ENCODE assay signal across 20 cellular contexts in the genomic region with DNA sequence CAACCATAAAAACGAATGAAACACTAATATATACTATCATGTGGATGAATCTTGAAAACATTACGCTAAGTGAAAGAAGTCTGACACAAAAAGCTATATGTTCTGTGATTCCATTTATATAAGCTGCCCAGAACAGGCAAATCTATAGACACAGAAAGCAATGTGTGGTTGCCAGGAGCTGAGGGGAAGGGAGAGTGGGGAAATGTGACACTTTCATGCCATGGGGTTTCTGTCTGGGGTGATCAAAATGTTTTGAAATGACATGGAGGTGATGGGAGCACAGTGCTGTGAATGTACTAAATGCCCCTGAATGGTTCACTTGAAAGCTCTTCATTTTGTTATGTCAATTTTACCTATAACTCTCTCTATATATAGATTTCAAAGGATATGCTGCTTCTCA. TPM values are rescaled to one million over a fixed set of nuclear protein-coding genes. Genes with fewer than 3 reads are reported as not detected.
"Had no signal": no experiment of that assay in that cellular context is flagged by ENCODE, and none has a peak within 500 bp of the region (broad histone marks: within the 10 kb centered on the region; RNA-seq: fewer than 3 reads in every experiment).

No MANE protein-coding gene starts in this region.

- H3K27me3 Mint-ChIP-seq: activated CD4-positive, alpha-beta T cell treated with anti-CD3 and anti-CD28 coated beads, Interleukin-2, amount 10 ng/mL, durations not matched to agents 7 days and 5 days; naive thymus-derived CD8-positive, alpha-beta T cell had no signal

- H3K36me3 ChIP-seq: prostate gland had no signal

- H3K27ac Mint-ChIP-seq: activated CD4-positive, alpha-beta T cell treated with anti-CD3 and anti-CD28 coated beads, Interleukin-2, amount 10 ng/mL, durations not matched to agents 7 days and 5 days had no signal

- DNase-seq: activated CD4-positive, alpha-beta T cell treated with anti-CD3 and anti-CD28 coated beads, Interleukin-2, amount 10 ng/mL, durations not matched to agents 7 days and 5 days; esophagus squamous epithelium; foreskin fibroblast; head of caudate nucleus; islet precursor cell; mammary epithelial cell; mucosa of descending colon; naive thymus-derived CD8-positive, alpha-beta T cell; occipital lobe; stimulated activated CD4-positive, alpha-beta T cell treated with anti-CD3 and anti-CD28 coated beads, Interleukin-2, amount 100 ng/mL, for 48 hours; T-helper 9 cell; thyroid gland; WERI-Rb-1 had no signal

- H3K4me3 ChIP-seq: cardiac muscle cell, esophagus squamous epithelium, mucosa of descending colon, prostate gland, thyroid gland, vagina had no signal

- FAIRE-seq: colon had no signal

- H3K9me3 Mint-ChIP-seq: activated CD4-positive, alpha-beta T cell treated with anti-CD3 and anti-CD28 coated beads, Interleukin-2, amount 10 ng/mL, durations not matched to agents 7 days and 5 days; naive thymus-derived CD8-positive, alpha-beta T cell had no signal

- H3K4me3 Mint-ChIP-seq: activated CD4-positive, alpha-beta T cell treated with anti-CD3 and anti-CD28 coated beads, Interleukin-2, amount 10 ng/mL, durations not matched to agents 7 days and 5 days; naive thymus-derived CD8-positive, alpha-beta T cell had no signal

- H3K4me1 ChIP-seq: esophagus squamous epithelium, prostate gland had no signal

- H3K9me3 ChIP-seq: esophagus squamous epithelium, mucosa of descending colon, prostate gland, thyroid gland, vagina had no signal

- H3K27me3 ChIP-seq: cardiac muscle cell, esophagus squamous epithelium, thyroid gland, vagina had no signal

- ATAC-seq: mucosa of descending colon; naive thymus-derived CD8-positive, alpha-beta T cell; sciatic nerve had no signal

- H3K27ac ChIP-seq: cardiac muscle cell, esophagus squamous epithelium, prostate gland, vagina, WERI-Rb-1 had no signal

RNA-seq across cellular contexts. Expression of a gene that starts 58.9 kb away (rescaled TPM):
- total RNA-seq: activated CD4-positive, alpha-beta T cell treated with anti-CD3 and anti-CD28 coated beads, Interleukin-2, amount 10 ng/mL, durations not matched to agents 7 days and 5 days; cardiac muscle cell; esophagus squamous epithelium; left lobe of liver; mammary epithelial cell; mucosa of descending colon; naive thymus-derived CD8-positive, alpha-beta T cell; occipital lobe; prostate gland; sciatic nerve; SK-MEL-5; thyroid gland; vagina had no signal
- polyA plus RNA-seq: cardiac muscle cell; mammary epithelial cell; naive thymus-derived CD8-positive, alpha-beta T cell had no signal
